18 cellular contexts compared by ENCODE assay signal in genomic region chr12:77107121-77107520, GRCh38. TPM values are rescaled to one million over a fixed set of nuclear protein-coding genes. Genes with fewer than 3 reads are reported as not detected.
A peak's percentile ranks its signal among the peaks of the same experiment; 100 is the strongest.
DNase-seq lines count a peak whose midpoint lies in the region; ATAC-seq and TF ChIP-seq lines count a peak whose summit lies in the region.
"Had no signal": no experiment of that assay in that cellular context is flagged by ENCODE, and none has a peak within 500 bp of the region (broad histone marks: within the 10 kb centered on the region; RNA-seq: fewer than 3 reads in every experiment).

No MANE protein-coding gene starts in this region.

- H3K18ac ChIP-seq in H9 (ENCODE audit: insufficient read length, low read depth, low read length), result no peak overlapping the region

- peaks cover 0 to 1% of the 10 kb centered on the region in 2 experiments for H3K36me3 ChIP-seq in SK-N-SH (replicated peaks in 1 of 2; ENCODE audit: control insufficient read depth in 1 of 2, insufficient read depth in 2 of 2, low read length in 1 of 2)
- H3K36me3 ChIP-seq: BLaER1 had no signal

- H3K27ac Mint-ChIP-seq in H9 (no peak overlapping the region), WTC11 (no peak overlapping the region)
- no peak overlapping the region for H3K27ac Mint-ChIP-seq in stimulated activated memory B cell treated with anti-CD40 and anti-IgM and Interleukin-4, amounts not matched to agents 10 μg/mL and 1 μg/mL and 100 μg/mL, for 72 hours
- H3K27ac Mint-ChIP-seq: B cell; CD4-positive, CD25-positive, alpha-beta regulatory T cell; CD8-positive, alpha-beta T cell had no signal

- TF ChIP-seq CTCF in SK-N-SH (IDR thresholded peaks at IDR 0.05) (no peak; the same call in 1 of the 2 replicates), H9 (conservative IDR thresholded peaks at IDR 0.05) (peak; percentile 41; the same call in 1 of the 3 replicates), WTC11 (IDR thresholded peaks at IDR 0.05) (no peak)

- H2BK20ac ChIP-seq in H9 (ENCODE audit: low read depth, low read length, poor library complexity, severe bottlenecking), result no peak overlapping the region

- H3K9ac ChIP-seq in SK-N-SH, result no peak overlapping the region
- H3K9ac ChIP-seq in H9 (ENCODE audit: extremely low read depth, insufficient read length, low read length), result no peak overlapping the region
- H3K9ac ChIP-seq: BLaER1, GM23248 had no signal

- H3K4me2 ChIP-seq in SK-N-SH, result no peak overlapping the region
- no peak overlapping the region for H3K4me2 ChIP-seq in H9 (ENCODE audit: insufficient read depth, insufficient read length, low read length)
- H3K4me2 ChIP-seq: BLaER1 had no signal

- ATAC-seq in SK-N-SH treated with all-trans-retinoic acid at 6 μM for 48 hours (no peak), WTC11 (peak; percentile 88), HG03439 (IDR thresholded peaks at IDR 0.05; ENCODE audit: unreplicated experiment) (no peak)
- no peak for ATAC-seq in stimulated activated memory B cell treated with anti-CD40 and anti-IgM and Interleukin-4, amounts not matched to agents 10 μg/mL and 1 μg/mL and 100 μg/mL, for 72 hours
- ATAC-seq: CD8-positive, alpha-beta T cell had no signal

- TF ChIP-seq RAD21 in SK-N-SH (IDR thresholded peaks at IDR 0.05; ENCODE audit: low read length), result no peak

- H4K8ac ChIP-seq in H9 (replicated peaks; ENCODE audit: insufficient read length, low read depth, low read length), result no peak overlapping the region

- H3K4me3 ChIP-seq in SK-N-SH (ENCODE audit: low read depth in 2 of 2, low read length in 1 of 2), result no peak overlapping the region
- H3K4me3 ChIP-seq: BLaER1, GM23248 had no signal

- H3K23ac ChIP-seq in H9 (ENCODE audit: insufficient read length, low read depth, low read length), result no peak overlapping the region

- H3K9me2 ChIP-seq in SK-N-SH, result no peaks in the 10 kb centered on the region

- H2AFZ ChIP-seq in SK-N-SH (ENCODE audit: low read depth), result 0 out of 2 replicates have a peak overlapping the region, but pooled peaks have one; percentile 38
- no peak overlapping the region for H2AFZ ChIP-seq in H9 (ENCODE audit: low read length)
- H2AFZ ChIP-seq: GM23248 had no signal

- no peak for DNase-seq in SK-N-SH
- no peak for DNase-seq in H9
- DNase-seq in WTC11 (ENCODE audit: low spot score), result no peak
- DNase-seq in NCI-H2171 (lab: John Stamatoyannopoulos, UW), result no peak
- DNase-seq: Caco-2; CD4-positive, CD25-positive, alpha-beta regulatory T cell; CD8-positive, alpha-beta T cell; DMS153; DND-41; HCEC 1CT had no signal

- H3K4me1 ChIP-seq in SK-N-SH (ENCODE audit: control insufficient read depth in 1 of 2, insufficient read depth in 2 of 2, low read depth in 1 of 2, low read length in 1 of 2) (peaks cover 0 to 29% of the 10 kb centered on the region in 2 experiments; a peak in 2 of 4 replicates), H9 (ENCODE audit: insufficient read depth, low read length) (no peaks in the 10 kb centered on the region)
- H3K4me1 ChIP-seq: BLaER1, Caco-2 had no signal

- no peak overlapping the region for H2BK12ac ChIP-seq in H9 (ENCODE audit: insufficient read length, low read depth, low read length)

- H3K27me3 Mint-ChIP-seq in H9 (ENCODE audit: low read depth) (no peaks in the 10 kb centered on the region; the same call in 1 of the 2 replicates), WTC11 (ENCODE audit: low read depth) (no peaks in the 10 kb centered on the region; the same call in 1 of the 2 replicates)
- peaks cover 9% of the 10 kb centered on the region for H3K27me3 Mint-ChIP-seq in stimulated activated memory B cell treated with anti-CD40 and anti-IgM and Interleukin-4, amounts not matched to agents 10 μg/mL and 1 μg/mL and 100 μg/mL, for 72 hours
- H3K27me3 Mint-ChIP-seq: CD4-positive, CD25-positive, alpha-beta regulatory T cell had no signal

- no peak overlapping the region for H3K4me3 Mint-ChIP-seq in H9
- no peak overlapping the region for H3K4me3 Mint-ChIP-seq in WTC11
- no peak overlapping the region for H3K4me3 Mint-ChIP-seq in stimulated activated memory B cell treated with anti-CD40 and anti-IgM and Interleukin-4, amounts not matched to agents 10 μg/mL and 1 μg/mL and 100 μg/mL, for 72 hours
- H3K4me3 Mint-ChIP-seq: B cell; CD4-positive, CD25-positive, alpha-beta regulatory T cell; CD8-positive, alpha-beta T cell had no signal

- no peak overlapping the region for H3K27ac ChIP-seq in SK-N-SH (ENCODE audit: low read depth in 2 of 2, low read length in 1 of 2)
- H3K27ac ChIP-seq in H9 (ENCODE audit: insufficient read length, low read depth, low read length), result no peak overlapping the region
- H3K27ac ChIP-seq: 22Rv1, BLaER1, C4-2B, GM23248 had no signal

- H3K9me3 Mint-ChIP-seq in H9, result peaks cover 4 to 10% of the 10 kb centered on the region in 2 experiments; a peak in 3 of 5 replicates
- H3K9me3 Mint-ChIP-seq in WTC11, result peaks cover 18% of the 10 kb centered on the region
- peaks cover 14% of the 10 kb centered on the region for H3K9me3 Mint-ChIP-seq in stimulated activated memory B cell treated with anti-CD40 and anti-IgM and Interleukin-4, amounts not matched to agents 10 μg/mL and 1 μg/mL and 100 μg/mL, for 72 hours

- no peak for TF ChIP-seq EP300 in SK-N-SH (IDR thresholded peaks at IDR 0.05; ENCODE audit: borderline replicate concordance in 1 of 2, low read depth in 1 of 2, low read length in 1 of 2)

- H4K20me1 ChIP-seq in SK-N-SH (ENCODE audit: insufficient read depth) (no peaks in the 10 kb centered on the region), H9 (ENCODE audit: control insufficient read depth, insufficient read depth, insufficient read length) (no peaks in the 10 kb centered on the region)
- H4K20me1 ChIP-seq: BLaER1 had no signal

- no peak overlapping the region for H4K5ac ChIP-seq in H9 (ENCODE audit: insufficient read length, low read depth, low read length)

- H3K79me2 ChIP-seq in SK-N-SH (ENCODE audit: insufficient read depth) (no peaks in the 10 kb centered on the region), H9 (ENCODE audit: insufficient read depth, low read length) (no peaks in the 10 kb centered on the region)

- no peaks in the 10 kb centered on the region for H3K4me1 Mint-ChIP-seq in H9
- peaks cover 7% of the 10 kb centered on the region; the same call in 1 of the 2 replicates for H3K4me1 Mint-ChIP-seq in WTC11
- no peaks in the 10 kb centered on the region for H3K4me1 Mint-ChIP-seq in stimulated activated memory B cell treated with anti-CD40 and anti-IgM and Interleukin-4, amounts not matched to agents 10 μg/mL and 1 μg/mL and 100 μg/mL, for 72 hours
- H3K4me1 Mint-ChIP-seq: B cell; CD4-positive, CD25-positive, alpha-beta regulatory T cell had no signal

- no peak overlapping the region for H3K14ac ChIP-seq in H9 (ENCODE audit: insufficient read depth, low read length)

- POLR2A ChIA-PET in SK-N-SH (lab: Yijun Ruan, JAX) (no interaction called here), WTC11 (lab: Charles Lee) (no interaction called here)

- H3K4ac ChIP-seq in H9 (ENCODE audit: low read depth, low read length), result no peak overlapping the region

- H3T11ph ChIP-seq in H9 (ENCODE audit: low read length), result no peak overlapping the region

- H2BK120ac ChIP-seq in H9 (ENCODE audit: low read depth, low read length, poor library complexity, severe bottlenecking), result no peak overlapping the region

- H4K91ac ChIP-seq in H9 (ENCODE audit: insufficient read length, low read depth, low read length), result no peak overlapping the region

- H2BK15ac ChIP-seq in H9 (ENCODE audit: low read depth, low read length), result no peak overlapping the region

- no peaks in the 10 kb centered on the region for H3K27me3 ChIP-seq in SK-N-SH (ENCODE audit: insufficient read depth)
- H3K27me3 ChIP-seq in H9 (ENCODE audit: insufficient read depth, low read length), result no peaks in the 10 kb centered on the region
- H3K27me3 ChIP-seq: BLaER1 had no signal

- H2AK5ac ChIP-seq in H9 (ENCODE audit: insufficient read length, low read length), result no peak overlapping the region

- peaks cover 25% of the 10 kb centered on the region for H3F3A ChIP-seq in SK-N-SH (replicated peaks; ENCODE audit: insufficient read depth)

- peaks cover 0 to 5% (median 4%) of the 10 kb centered on the region in 3 experiments; a peak in 5 of 7 replicates for H3K36me3 Mint-ChIP-seq in H9 (ENCODE audit: insufficient read depth in 1 of 3, low read depth in 3 of 3)
- H3K36me3 Mint-ChIP-seq in WTC11, result peaks cover 7% of the 10 kb centered on the region
- no peaks in the 10 kb centered on the region for H3K36me3 Mint-ChIP-seq in stimulated activated memory B cell treated with anti-CD40 and anti-IgM and Interleukin-4, amounts not matched to agents 10 μg/mL and 1 μg/mL and 100 μg/mL, for 72 hours
- H3K36me3 Mint-ChIP-seq: CD4-positive, CD25-positive, alpha-beta regulatory T cell; CD8-positive, alpha-beta T cell had no signal

- H3K56ac ChIP-seq in H9 (ENCODE audit: insufficient read length, low read depth, low read length), result no peak overlapping the region

- no peaks in the 10 kb centered on the region for H3K79me1 ChIP-seq in H9 (ENCODE audit: insufficient read depth, low read depth, low read length, poor library complexity, severe bottlenecking)

- WGBS in SK-N-SH (ENCODE audit: low lambda C conversion rate), result 74% methylated on average over 2 of the region's 2 CpGs
- WGBS in H9 (ENCODE audit: extremely low coverage, insufficient read length, low lambda C conversion rate), result no CpG with 5 or more reads among the region's 2 CpGs

- no peaks in the 10 kb centered on the region for H3K23me2 ChIP-seq in H9 (ENCODE audit: insufficient read length, low read depth, low read length, poor library complexity, severe bottlenecking)

- peaks cover 17% of the 10 kb centered on the region for H3K9me3 ChIP-seq in SK-N-SH
- no peaks in the 10 kb centered on the region for H3K9me3 ChIP-seq in H9 (ENCODE audit: control insufficient read depth, low read depth, low read length)

- H2BK5ac ChIP-seq in H9 (ENCODE audit: insufficient read length, low read length), result no peak overlapping the region

- CTCF ChIA-PET in SK-N-SH (lab: Yijun Ruan, JAX) (interaction anchor here (0.9 kb wide), 1 partner anchor 55 kb away, joined by 3 read pairs; no protein-coding TSS in a partner anchor), WTC11 (lab: Charles Lee) (interaction anchor here (1.2 kb wide), 1 partner anchor 96 kb away, joined by 5 read pairs; no protein-coding TSS in a partner anchor)

TF ChIP-seq in SK-N-SH treated with all-trans-retinoic acid at 6 μM for 48 hours, 23 proteins besides CTCF, POLR2A, EP300 and RAD21 (continues in another document):
- TF ChIP-seq BACH2 (CRISPR knock-in tag; IDR thresholded peaks at IDR 0.05; ENCODE audit: borderline replicate concordance), result no peak

TF ChIP-seq in WTC11, 78 proteins besides CTCF, POLR2A, EP300 and RAD21 (continues in another document):
- TF ChIP-seq USF2 (CRISPR knock-in tag; IDR thresholded peaks at IDR 0.05), result no peak

RNA-seq across cellular contexts. Expression of gene E2F7, which starts 41.8 kb away (rescaled TPM):
- 8.8 and 9.2 TPM in 2 replicates for polyA plus RNA-seq in SK-N-SH (2012; rRNA removed)
- 8.1 and 8.4 TPM in 2 replicates for polyA plus RNA-seq in SK-N-SH (2012; cell fraction: cytosol; rRNA removed)
- polyA plus RNA-seq in SK-N-SH (2012; cell fraction: nucleus; rRNA removed), result 14.7 and 20.5 TPM in 2 replicates
- total RNA-seq in H9 (2021), result 24.5 and 24.6 TPM in 2 replicates
- 19.8 to 28.4 TPM (median 22.3 TPM) in 3 replicates for total RNA-seq in WTC11 (2021)
